Comparison of ENCODE assay signal across 1 cellular context in the genomic region with DNA sequence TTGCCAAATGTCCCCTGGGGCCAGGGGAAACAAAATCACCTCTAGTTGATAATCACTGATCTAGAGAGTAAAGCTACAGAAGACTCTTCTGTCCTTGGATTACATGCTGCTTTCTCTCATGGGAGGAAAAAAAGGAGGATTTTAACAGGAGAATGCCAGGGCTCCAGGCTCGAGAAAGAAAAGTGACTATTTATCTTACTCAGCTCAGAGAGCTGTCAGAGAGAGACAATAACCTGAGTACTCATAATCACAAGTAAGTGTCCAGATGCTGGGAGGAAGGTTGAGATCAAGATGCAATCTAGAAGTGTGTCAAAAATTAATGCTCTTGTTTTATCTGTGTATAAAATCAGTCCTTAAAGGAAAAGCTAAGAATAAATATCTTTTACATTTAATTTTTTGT.
TF ChIP-seq lines count a peak whose summit lies in the region.

No MANE protein-coding gene starts in this region.

TF ChIP-seq in SK-N-SH treated with all-trans-retinoic acid at 6 μM for 48 hours, 23 proteins besides CTCF, POLR2A, EP300 and RAD21 (continued from another document):
- TF ChIP-seq, protein P1, sequence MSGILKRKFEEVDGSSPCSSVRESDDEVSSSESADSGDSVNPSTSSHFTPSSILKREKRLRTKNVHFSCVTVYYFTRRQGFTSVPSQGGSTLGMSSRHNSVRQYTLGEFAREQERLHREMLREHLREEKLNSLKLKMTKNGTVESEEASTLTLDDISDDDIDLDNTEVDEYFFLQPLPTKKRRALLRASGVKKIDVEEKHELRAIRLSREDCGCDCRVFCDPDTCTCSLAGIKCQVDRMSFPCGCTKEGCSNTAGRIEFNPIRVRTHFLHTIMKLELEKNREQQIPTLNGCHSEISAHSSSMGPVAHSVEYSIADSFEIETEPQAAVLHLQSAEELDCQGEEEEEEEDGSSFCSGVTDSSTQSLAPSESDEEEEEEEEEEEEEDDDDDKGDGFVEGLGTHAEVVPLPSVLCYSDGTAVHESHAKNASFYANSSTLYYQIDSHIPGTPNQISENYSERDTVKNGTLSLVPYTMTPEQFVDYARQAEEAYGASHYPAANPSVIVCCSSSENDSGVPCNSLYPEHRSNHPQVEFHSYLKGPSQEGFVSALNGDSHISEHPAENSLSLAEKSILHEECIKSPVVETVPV (CRISPR knock-in tag; IDR thresholded peaks at IDR 0.05), result no peak
- TF ChIP-seq ZNF8 (CRISPR knock-in tag; IDR thresholded peaks at IDR 0.05), result no peak
- TF ChIP-seq ISL1 (CRISPR knock-in tag; IDR thresholded peaks at IDR 0.05), result peak; percentile 93
